32 cellular contexts compared by ENCODE assay signal in genomic region chr6:73604020-73604419, GRCh38.
"Had no signal": no experiment of that assay in that cellular context is flagged by ENCODE, and none has a peak within 500 bp of the region (broad histone marks: within the 10 kb centered on the region; RNA-seq: fewer than 3 reads in every experiment).

No MANE protein-coding gene starts in this region.

- DNase-seq: activated CD4-positive, alpha-beta memory T cell treated with anti-CD3 and anti-CD28 coated beads for 36 hours; activated CD4-positive, alpha-beta T cell treated with anti-CD3 and anti-CD28 coated beads for 4 hours; activated gamma-delta T cell treated with Interleukin-2 at 50 U/mL for 16 hours; activated T-cell treated with anti-CD3 and anti-CD28 coated beads for 4 hours; amniotic stem cell; central memory CD4-positive, alpha-beta T cell; hypothalamus; immature natural killer cell; kidney; mesendoderm; mucosa of descending colon; posterior cingulate gyrus; stimulated activated CD4-positive, alpha-beta T cell treated with anti-CD3 and anti-CD28 coated beads, Interleukin-4, amount 100 ng/mL, for 24 hours; stimulated activated naive CD8-positive, alpha-beta T cell treated with anti-CD3 and anti-CD28 coated beads, Interleukin-15, amount 100 ng/mL, for 72 hours; substantia nigra; SW 1271; T-helper 9 cell; uterus had no signal

- H3K4me1 ChIP-seq: uterus had no signal

- H3K4me3 ChIP-seq: gastroesophageal sphincter, lung, mucosa of descending colon, skin epidermis, uterus had no signal

- H3K4me1 Mint-ChIP-seq: immature natural killer cell; stimulated activated memory B cell treated with anti-CD40 and anti-IgM and Interleukin-4, amounts not matched to agents 10 μg/mL and 1 μg/mL and 100 μg/mL, for 72 hours; stimulated activated naive CD8-positive, alpha-beta T cell treated with anti-CD3 and anti-CD28 coated beads, Interleukin-15, amount 100 ng/mL, for 72 hours had no signal

- H3K27me3 ChIP-seq: gastroesophageal sphincter, uterus had no signal

- FAIRE-seq: astrocyte, endothelial cell of umbilical vein, TTC549 had no signal

- H3K36me3 ChIP-seq: uterus had no signal

- H3K27ac Mint-ChIP-seq: activated CD4-positive, alpha-beta memory T cell treated with anti-CD3 and anti-CD28 coated beads for 36 hours; activated T-helper 1 cell treated with anti-CD3 and anti-CD28 coated beads, Interleukin-12 subunit alpha, Interleukin-12 subunit beta, Interleukin-2, Interleukin-4 antibody, amounts not matched to agents 30 ng/mL and 10 ng/mL and 1 ng/mL, durations not matched to agents 14 hours and 24 hours and 36 hours; stimulated activated memory B cell treated with anti-CD40 and anti-IgM and Interleukin-4, amounts not matched to agents 10 μg/mL and 1 μg/mL and 100 μg/mL, for 72 hours; T-helper 1 cell treated with Interleukin-12 subunit alpha and Interleukin-12 subunit beta and Interleukin-4 antibody, amounts not matched to agents 30 μg/mL and 1 μg/mL, for 36 hours; type B pancreatic cell had no signal

- H3K4me3 Mint-ChIP-seq: activated CD4-positive, alpha-beta memory T cell treated with anti-CD3 and anti-CD28 coated beads for 36 hours; activated T-helper 1 cell treated with anti-CD3 and anti-CD28 coated beads, Interleukin-12 subunit alpha, Interleukin-12 subunit beta, Interleukin-2, Interleukin-4 antibody, amounts not matched to agents 30 ng/mL and 10 ng/mL and 1 ng/mL, durations not matched to agents 14 hours and 24 hours and 36 hours; immature natural killer cell; natural killer cell treated with Interleukin-12 subunit alpha and Interleukin-12 subunit beta and Interleukin-15 and Interleukin-18, amount 100 ng/mL, for 72 hours; stimulated activated memory B cell treated with anti-CD40 and anti-IgM and Interleukin-4, amounts not matched to agents 10 μg/mL and 1 μg/mL and 100 μg/mL, for 72 hours; stimulated activated naive CD8-positive, alpha-beta T cell treated with anti-CD3 and anti-CD28 coated beads, Interleukin-15, amount 100 ng/mL, for 72 hours; T-helper 1 cell treated with Interleukin-12 subunit alpha and Interleukin-12 subunit beta and Interleukin-4 antibody, amounts not matched to agents 30 μg/mL and 1 μg/mL, for 36 hours; type B pancreatic cell had no signal

- H3K27me3 Mint-ChIP-seq: activated CD4-positive, alpha-beta memory T cell treated with anti-CD3 and anti-CD28 coated beads for 36 hours; natural killer cell treated with Interleukin-12 subunit alpha and Interleukin-12 subunit beta and Interleukin-15 and Interleukin-18, amount 100 ng/mL, for 72 hours; stimulated activated memory B cell treated with anti-CD40 and anti-IgM and Interleukin-4, amounts not matched to agents 10 μg/mL and 1 μg/mL and 100 μg/mL, for 72 hours; stimulated activated naive CD8-positive, alpha-beta T cell treated with anti-CD3 and anti-CD28 coated beads, Interleukin-15, amount 100 ng/mL, for 72 hours; type B pancreatic cell had no signal

- H3K9me3 Mint-ChIP-seq: activated CD4-positive, alpha-beta memory T cell treated with anti-CD3 and anti-CD28 coated beads for 36 hours; activated T-helper 1 cell treated with anti-CD3 and anti-CD28 coated beads, Interleukin-12 subunit alpha, Interleukin-12 subunit beta, Interleukin-2, Interleukin-4 antibody, amounts not matched to agents 30 ng/mL and 10 ng/mL and 1 ng/mL, durations not matched to agents 14 hours and 24 hours and 36 hours; immature natural killer cell; natural killer cell treated with Interleukin-12 subunit alpha and Interleukin-12 subunit beta and Interleukin-15 and Interleukin-18, amount 100 ng/mL, for 72 hours; stimulated activated memory B cell treated with anti-CD40 and anti-IgM and Interleukin-4, amounts not matched to agents 10 μg/mL and 1 μg/mL and 100 μg/mL, for 72 hours; stimulated activated naive CD8-positive, alpha-beta T cell treated with anti-CD3 and anti-CD28 coated beads, Interleukin-15, amount 100 ng/mL, for 72 hours; T-helper 1 cell treated with Interleukin-12 subunit alpha and Interleukin-12 subunit beta and Interleukin-4 antibody, amounts not matched to agents 30 μg/mL and 1 μg/mL, for 36 hours; type B pancreatic cell had no signal

- ATAC-seq: gastroesophageal sphincter; left lobe of liver; mucosa of descending colon; natural killer cell treated with Interleukin-12 subunit alpha and Interleukin-12 subunit beta and Interleukin-15 and Interleukin-18, amount 100 ng/mL, for 72 hours; sciatic nerve; stimulated activated memory B cell treated with anti-CD40 and anti-IgM and Interleukin-4, amounts not matched to agents 10 μg/mL and 1 μg/mL and 100 μg/mL, for 72 hours; stimulated activated naive CD8-positive, alpha-beta T cell treated with anti-CD3 and anti-CD28 coated beads, Interleukin-15, amount 100 ng/mL, for 72 hours had no signal

- H3K27ac ChIP-seq: skin epidermis, uterus, VCaP had no signal

- H3K9me3 ChIP-seq: gastroesophageal sphincter, mucosa of descending colon, uterus had no signal
